ENCODE assay signal across 9 cellular contexts in the genomic region with DNA sequence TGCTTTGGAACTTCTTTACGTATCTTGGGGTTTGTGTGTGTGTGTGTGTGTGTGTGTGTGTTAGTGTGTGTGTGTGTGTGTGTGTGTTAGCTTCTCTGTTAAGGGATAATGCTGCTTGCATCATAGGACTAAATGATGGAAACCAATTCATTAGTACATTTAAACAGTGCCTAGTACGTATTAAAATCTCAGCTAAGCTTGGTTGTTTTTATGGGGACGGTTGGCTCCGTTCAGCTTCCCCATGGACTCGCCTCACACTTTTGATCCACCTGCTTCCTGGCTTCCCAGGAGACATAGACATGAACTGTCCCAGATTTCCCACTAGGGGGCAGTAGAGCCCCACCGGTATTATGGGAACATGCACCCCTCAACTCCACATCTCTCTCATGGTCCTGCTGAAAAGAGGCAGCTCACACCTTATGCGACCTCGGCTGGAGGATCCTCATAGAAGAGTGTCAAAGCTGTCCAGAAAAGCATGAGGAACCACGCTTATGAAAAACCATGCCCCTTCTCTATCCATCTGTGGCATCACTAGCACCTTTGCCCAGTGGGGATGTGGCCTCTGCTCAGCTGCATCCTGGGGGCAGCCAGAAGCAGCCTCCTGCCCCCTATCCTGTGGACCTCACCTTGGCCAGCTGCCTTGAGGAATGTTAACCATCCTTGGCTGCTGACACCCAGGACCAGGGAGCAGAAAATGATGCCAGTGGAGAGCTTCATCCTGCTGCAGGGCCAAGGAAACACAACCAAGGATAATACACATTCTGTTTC. TPM values are rescaled to one million over a fixed set of nuclear protein-coding genes. Genes with fewer than 3 reads are reported as not detected.
A peak's percentile ranks its signal among the peaks of the same experiment; 100 is the strongest.
DNase-seq lines count a peak whose midpoint lies in the region; ATAC-seq and TF ChIP-seq lines count a peak whose summit lies in the region.
"Had no signal": no experiment of that assay in that cellular context is flagged by ENCODE, and none has a peak within 500 bp of the region (broad histone marks: within the 10 kb centered on the region; RNA-seq: fewer than 3 reads in every experiment).

No MANE protein-coding gene starts in this region.

- H3K36me3 Mint-ChIP-seq in natural killer cell, result no peaks in the 10 kb centered on the region

- ATAC-seq in GM19455 (IDR thresholded peaks at IDR 0.05; ENCODE audit: unreplicated experiment), result peak; percentile 85
- ATAC-seq in natural killer cell, result peak; percentile 83 to 91 (median 84)

- no peak overlapping the region for H3K4me3 ChIP-seq in epithelial cell of proximal tubule (ENCODE audit: low read depth, low read length)

- H3K4me3 Mint-ChIP-seq in natural killer cell, result no peak overlapping the region

- intact Hi-C loops in natural killer cell (cut with micrococcal nuclease), result loop anchor here (1.0 to 10.0 kb wide), 2 partner anchors 619 to 649 kb away; no protein-coding TSS in a partner anchor

- H3K27ac Mint-ChIP-seq in natural killer cell, result no peak overlapping the region

- no peaks in the 10 kb centered on the region for H3K9me3 Mint-ChIP-seq in natural killer cell

- H3K27me3 Mint-ChIP-seq in natural killer cell (ENCODE audit: low read depth in 2 of 2), result peaks cover 20 to 41% of the 10 kb centered on the region in 2 donors

- DNase-seq in COLO829 (ENCODE audit: low spot score) (peak; percentile 68), HT1080 (ENCODE audit: low read depth) (peak; percentile 71), NOMO-1 treated with dmso at 0.1 percent for 144 hours (lab: John Stamatoyannopoulos, UW; ENCODE audit: unreplicated experiment) (peak; percentile 5), epithelial cell of proximal tubule (ENCODE audit: low read depth) (no peak), natural killer cell (peak; percentile 38)
- DNase-seq in activated CD8-positive, alpha-beta memory T cell treated with anti-CD3 and anti-CD28 coated beads, Interleukin-2, amount 50 U/mL, for 1 hour (ENCODE audit: extremely low read depth), result peak; percentile 31
- peak; percentile 31 to 69 (median 55) for DNase-seq in stimulated activated naive CD4-positive, alpha-beta T cell (lab: John Stamatoyannopoulos, UW)

- peaks cover 0 to 5% of the 10 kb centered on the region in 2 donors for H3K4me1 Mint-ChIP-seq in natural killer cell

- TF ChIP-seq CTCF in epithelial cell of proximal tubule (conservative IDR thresholded peaks at IDR 0.05; ENCODE audit: low read depth, low read length), result peak; percentile 94
- TF ChIP-seq CTCF in natural killer cell (IDR thresholded peaks at IDR 0.05), result peak; percentile 79

RNA-seq across cellular contexts. Expression of a gene that starts 9.7 kb away (rescaled TPM):
- 50.1 and 51.5 TPM in 2 replicates for total RNA-seq in HT1080 (2014; rRNA removed; shearing (Covaris generic))
- polyA plus RNA-seq in HT1080 (2015; cell fraction: cytosol; rRNA removed), result 48.6 and 52.7 TPM in 2 replicates
- polyA plus RNA-seq in HT1080 (2015; cell fraction: nucleus; rRNA removed), result 64.0 and 70.3 TPM in 2 replicates
- total RNA-seq in epithelial cell of proximal tubule, result 22.8 and 36.5 TPM in 2 replicates
- 10 to 100 TPM; 27.8 to 32.7 (median 29.5) TPM for total RNA-seq in natural killer cell

RNA-seq across cellular contexts. Expression of a gene that starts 16.8 kb away (rescaled TPM):
- total RNA-seq in HT1080 (2014; rRNA removed; shearing (Covaris generic)), result 0.60 and 0.93 TPM in 2 replicates
- 0.14 and 0.51 TPM in 2 replicates for polyA plus RNA-seq in HT1080 (2015; cell fraction: cytosol; rRNA removed)
- 0.67 and 0.87 TPM in 2 replicates for polyA plus RNA-seq in HT1080 (2015; cell fraction: nucleus; rRNA removed)
- total RNA-seq in epithelial cell of proximal tubule, result not detected in 2 replicates
- total RNA-seq in natural killer cell, result not detected
- total RNA-seq: activated CD8-positive, alpha-beta memory T cell treated with anti-CD3 and anti-CD28 coated beads for 36 hours had no signal

RNA-seq across cellular contexts. Expression of a gene that starts 57.1 kb away (rescaled TPM):
- 2.7 and 3.9 TPM in 2 replicates for total RNA-seq in HT1080 (2014; rRNA removed; shearing (Covaris generic))
- 1.2 and 1.3 TPM in 2 replicates for polyA plus RNA-seq in HT1080 (2015; cell fraction: cytosol; rRNA removed)
- 1.5 and 1.9 TPM in 2 replicates for polyA plus RNA-seq in HT1080 (2015; cell fraction: nucleus; rRNA removed)
- total RNA-seq in epithelial cell of proximal tubule (not detected in 2 replicates), natural killer cell (not detected)
- total RNA-seq: activated CD8-positive, alpha-beta memory T cell treated with anti-CD3 and anti-CD28 coated beads for 36 hours had no signal
